ENCODE assay signal across 1 cellular context in the genomic region with DNA sequence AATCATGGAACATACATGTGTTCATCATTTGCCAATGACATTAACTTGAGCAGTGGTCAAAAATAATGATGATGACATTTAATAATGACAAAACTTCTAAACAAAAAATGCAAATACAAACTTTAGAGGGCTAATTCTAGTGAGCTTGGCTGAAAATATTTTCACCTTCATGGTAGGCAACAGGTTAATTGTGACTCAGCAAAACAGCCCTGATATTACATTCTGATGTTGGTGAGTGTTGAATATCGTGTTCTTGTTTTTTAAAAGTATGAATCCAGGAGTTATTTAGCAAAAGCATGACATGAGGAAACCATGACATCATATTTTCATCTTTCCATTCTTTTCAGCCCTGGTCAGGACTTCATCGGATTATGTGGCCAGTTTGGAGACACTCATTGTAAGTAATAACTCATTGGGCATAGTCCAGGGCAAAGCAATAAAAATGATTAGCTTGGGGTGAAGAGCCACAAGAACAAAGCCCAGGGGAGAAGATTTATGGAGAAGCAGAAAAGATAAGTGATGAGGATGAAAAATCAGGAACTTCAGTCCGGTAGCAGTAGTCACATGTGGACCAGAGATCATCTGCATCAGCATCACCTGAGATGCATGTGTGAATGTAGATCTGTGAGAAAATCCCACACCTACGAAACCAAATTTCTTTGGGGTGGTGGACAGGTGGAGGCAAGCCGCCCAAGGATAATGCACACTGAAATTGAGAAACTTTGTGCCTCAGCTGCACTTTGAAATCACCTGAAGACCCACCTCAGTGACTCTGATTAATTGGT.
TF ChIP-seq lines count a peak whose summit lies in the region.

No MANE protein-coding gene starts in this region.

TF ChIP-seq in K562, 482 proteins besides CTCF, POLR2A, EP300 and RAD21 (continued from another document):
- TF ChIP-seq, protein P1, sequence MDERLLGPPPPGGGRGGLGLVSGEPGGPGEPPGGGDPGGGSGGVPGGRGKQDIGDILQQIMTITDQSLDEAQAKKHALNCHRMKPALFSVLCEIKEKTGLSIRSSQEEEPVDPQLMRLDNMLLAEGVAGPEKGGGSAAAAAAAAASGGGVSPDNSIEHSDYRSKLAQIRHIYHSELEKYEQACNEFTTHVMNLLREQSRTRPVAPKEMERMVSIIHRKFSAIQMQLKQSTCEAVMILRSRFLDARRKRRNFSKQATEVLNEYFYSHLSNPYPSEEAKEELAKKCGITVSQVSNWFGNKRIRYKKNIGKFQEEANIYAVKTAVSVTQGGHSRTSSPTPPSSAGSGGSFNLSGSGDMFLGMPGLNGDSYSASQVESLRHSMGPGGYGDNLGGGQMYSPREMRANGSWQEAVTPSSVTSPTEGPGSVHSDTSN (CRISPR knock-in tag; IDR thresholded peaks at IDR 0.05; ENCODE audit: low read depth), result no peak
- TF ChIP-seq, protein P1 (tag; conservative IDR thresholded peaks at IDR 0.05; ENCODE audit: low read depth), result 0 out of 2 replicates have a peak, but pooled peaks have one; percentile 44
- TF ChIP-seq ZNF780A (CRISPR knock-in tag; IDR thresholded peaks at IDR 0.05) (no peak), MTA1 (IDR thresholded peaks at IDR 0.05; ENCODE audit: borderline replicate concordance) (no peak), KHSRP (IDR thresholded peaks at IDR 0.05) (no peak), ZNF224 (CRISPR knock-in tag; IDR thresholded peaks at IDR 0.05) (no peak), ZNF3 (CRISPR knock-in tag; IDR thresholded peaks at IDR 0.05) (no peak), ERF (CRISPR knock-in tag; IDR thresholded peaks at IDR 0.05) (no peak), KAT8 (IDR thresholded peaks at IDR 0.05; ENCODE audit: low read depth) (no peak), SMARCA4 (IDR thresholded peaks at IDR 0.05) (peak; percentile 28; the same call in 1 of the 2 replicates), SMAD1 (IDR thresholded peaks at IDR 0.05; ENCODE audit: low read depth, low read length, partially characterized antibody) (no peak), MAFG (tag; conservative IDR thresholded peaks at IDR 0.05) (peak; percentile 95), YBX1 (IDR thresholded peaks at IDR 0.05) (no peak), NR4A1 (CRISPR knock-in tag; IDR thresholded peaks at IDR 0.05) (no peak), NR4A1 (tag; IDR thresholded peaks at IDR 0.05) (0 out of 2 replicates have a peak, but pooled peaks have one; percentile 33), ATF1 (CRISPR knock-in tag; IDR thresholded peaks at IDR 0.05) (no peak), ATF1 (tag; IDR thresholded peaks at IDR 0.05) (peak; percentile 46; the same call in 1 of the 2 replicates)
- TF ChIP-seq, protein P2, sequence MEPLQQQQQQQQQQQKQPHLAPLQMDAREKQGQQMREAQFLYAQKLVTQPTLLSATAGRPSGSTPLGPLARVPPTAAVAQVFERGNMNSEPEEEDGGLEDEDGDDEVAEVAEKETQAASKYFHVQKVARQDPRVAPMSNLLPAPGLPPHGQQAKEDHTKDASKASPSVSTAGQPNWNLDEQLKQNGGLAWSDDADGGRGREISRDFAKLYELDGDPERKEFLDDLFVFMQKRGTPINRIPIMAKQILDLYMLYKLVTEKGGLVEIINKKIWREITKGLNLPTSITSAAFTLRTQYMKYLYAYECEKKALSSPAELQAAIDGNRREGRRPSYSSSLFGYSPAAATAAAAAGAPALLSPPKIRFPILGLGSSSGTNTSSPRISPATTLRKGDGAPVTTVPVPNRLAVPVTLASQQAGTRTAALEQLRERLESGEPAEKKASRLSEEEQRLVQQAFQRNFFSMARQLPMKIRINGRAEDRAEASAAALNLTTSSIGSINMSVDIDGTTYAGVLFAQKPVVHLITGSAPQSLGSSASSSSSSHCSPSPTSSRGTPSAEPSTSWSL (CRISPR knock-in tag; IDR thresholded peaks at IDR 0.05; ENCODE audit: borderline replicate concordance), result no peak
- TF ChIP-seq, protein P3, sequence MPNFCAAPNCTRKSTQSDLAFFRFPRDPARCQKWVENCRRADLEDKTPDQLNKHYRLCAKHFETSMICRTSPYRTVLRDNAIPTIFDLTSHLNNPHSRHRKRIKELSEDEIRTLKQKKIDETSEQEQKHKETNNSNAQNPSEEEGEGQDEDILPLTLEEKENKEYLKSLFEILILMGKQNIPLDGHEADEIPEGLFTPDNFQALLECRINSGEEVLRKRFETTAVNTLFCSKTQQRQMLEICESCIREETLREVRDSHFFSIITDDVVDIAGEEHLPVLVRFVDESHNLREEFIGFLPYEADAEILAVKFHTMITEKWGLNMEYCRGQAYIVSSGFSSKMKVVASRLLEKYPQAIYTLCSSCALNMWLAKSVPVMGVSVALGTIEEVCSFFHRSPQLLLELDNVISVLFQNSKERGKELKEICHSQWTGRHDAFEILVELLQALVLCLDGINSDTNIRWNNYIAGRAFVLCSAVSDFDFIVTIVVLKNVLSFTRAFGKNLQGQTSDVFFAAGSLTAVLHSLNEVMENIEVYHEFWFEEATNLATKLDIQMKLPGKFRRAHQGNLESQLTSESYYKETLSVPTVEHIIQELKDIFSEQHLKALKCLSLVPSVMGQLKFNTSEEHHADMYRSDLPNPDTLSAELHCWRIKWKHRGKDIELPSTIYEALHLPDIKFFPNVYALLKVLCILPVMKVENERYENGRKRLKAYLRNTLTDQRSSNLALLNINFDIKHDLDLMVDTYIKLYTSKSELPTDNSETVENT (CRISPR knock-in tag; IDR thresholded peaks at IDR 0.05), result no peak
- TF ChIP-seq, protein P4, sequence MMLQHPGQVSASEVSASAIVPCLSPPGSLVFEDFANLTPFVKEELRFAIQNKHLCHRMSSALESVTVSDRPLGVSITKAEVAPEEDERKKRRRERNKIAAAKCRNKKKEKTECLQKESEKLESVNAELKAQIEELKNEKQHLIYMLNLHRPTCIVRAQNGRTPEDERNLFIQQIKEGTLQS (IDR thresholded peaks at IDR 0.05), result peak; percentile 72
- TF ChIP-seq, protein P4 (CRISPR knock-in tag; conservative IDR thresholded peaks at IDR 0.05), result 0 out of 2 replicates have a peak, but pooled peaks have one; percentile 42
- TF ChIP-seq, protein P5, sequence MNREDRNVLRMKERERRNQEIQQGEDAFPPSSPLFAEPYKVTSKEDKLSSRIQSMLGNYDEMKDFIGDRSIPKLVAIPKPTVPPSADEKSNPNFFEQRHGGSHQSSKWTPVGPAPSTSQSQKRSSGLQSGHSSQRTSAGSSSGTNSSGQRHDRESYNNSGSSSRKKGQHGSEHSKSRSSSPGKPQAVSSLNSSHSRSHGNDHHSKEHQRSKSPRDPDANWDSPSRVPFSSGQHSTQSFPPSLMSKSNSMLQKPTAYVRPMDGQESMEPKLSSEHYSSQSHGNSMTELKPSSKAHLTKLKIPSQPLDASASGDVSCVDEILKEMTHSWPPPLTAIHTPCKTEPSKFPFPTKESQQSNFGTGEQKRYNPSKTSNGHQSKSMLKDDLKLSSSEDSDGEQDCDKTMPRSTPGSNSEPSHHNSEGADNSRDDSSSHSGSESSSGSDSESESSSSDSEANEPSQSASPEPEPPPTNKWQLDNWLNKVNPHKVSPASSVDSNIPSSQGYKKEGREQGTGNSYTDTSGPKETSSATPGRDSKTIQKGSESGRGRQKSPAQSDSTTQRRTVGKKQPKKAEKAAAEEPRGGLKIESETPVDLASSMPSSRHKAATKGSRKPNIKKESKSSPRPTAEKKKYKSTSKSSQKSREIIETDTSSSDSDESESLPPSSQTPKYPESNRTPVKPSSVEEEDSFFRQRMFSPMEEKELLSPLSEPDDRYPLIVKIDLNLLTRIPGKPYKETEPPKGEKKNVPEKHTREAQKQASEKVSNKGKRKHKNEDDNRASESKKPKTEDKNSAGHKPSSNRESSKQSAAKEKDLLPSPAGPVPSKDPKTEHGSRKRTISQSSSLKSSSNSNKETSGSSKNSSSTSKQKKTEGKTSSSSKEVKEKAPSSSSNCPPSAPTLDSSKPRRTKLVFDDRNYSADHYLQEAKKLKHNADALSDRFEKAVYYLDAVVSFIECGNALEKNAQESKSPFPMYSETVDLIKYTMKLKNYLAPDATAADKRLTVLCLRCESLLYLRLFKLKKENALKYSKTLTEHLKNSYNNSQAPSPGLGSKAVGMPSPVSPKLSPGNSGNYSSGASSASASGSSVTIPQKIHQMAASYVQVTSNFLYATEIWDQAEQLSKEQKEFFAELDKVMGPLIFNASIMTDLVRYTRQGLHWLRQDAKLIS (CRISPR knock-in tag; IDR thresholded peaks at IDR 0.05), result no peak
- TF ChIP-seq, protein P6, sequence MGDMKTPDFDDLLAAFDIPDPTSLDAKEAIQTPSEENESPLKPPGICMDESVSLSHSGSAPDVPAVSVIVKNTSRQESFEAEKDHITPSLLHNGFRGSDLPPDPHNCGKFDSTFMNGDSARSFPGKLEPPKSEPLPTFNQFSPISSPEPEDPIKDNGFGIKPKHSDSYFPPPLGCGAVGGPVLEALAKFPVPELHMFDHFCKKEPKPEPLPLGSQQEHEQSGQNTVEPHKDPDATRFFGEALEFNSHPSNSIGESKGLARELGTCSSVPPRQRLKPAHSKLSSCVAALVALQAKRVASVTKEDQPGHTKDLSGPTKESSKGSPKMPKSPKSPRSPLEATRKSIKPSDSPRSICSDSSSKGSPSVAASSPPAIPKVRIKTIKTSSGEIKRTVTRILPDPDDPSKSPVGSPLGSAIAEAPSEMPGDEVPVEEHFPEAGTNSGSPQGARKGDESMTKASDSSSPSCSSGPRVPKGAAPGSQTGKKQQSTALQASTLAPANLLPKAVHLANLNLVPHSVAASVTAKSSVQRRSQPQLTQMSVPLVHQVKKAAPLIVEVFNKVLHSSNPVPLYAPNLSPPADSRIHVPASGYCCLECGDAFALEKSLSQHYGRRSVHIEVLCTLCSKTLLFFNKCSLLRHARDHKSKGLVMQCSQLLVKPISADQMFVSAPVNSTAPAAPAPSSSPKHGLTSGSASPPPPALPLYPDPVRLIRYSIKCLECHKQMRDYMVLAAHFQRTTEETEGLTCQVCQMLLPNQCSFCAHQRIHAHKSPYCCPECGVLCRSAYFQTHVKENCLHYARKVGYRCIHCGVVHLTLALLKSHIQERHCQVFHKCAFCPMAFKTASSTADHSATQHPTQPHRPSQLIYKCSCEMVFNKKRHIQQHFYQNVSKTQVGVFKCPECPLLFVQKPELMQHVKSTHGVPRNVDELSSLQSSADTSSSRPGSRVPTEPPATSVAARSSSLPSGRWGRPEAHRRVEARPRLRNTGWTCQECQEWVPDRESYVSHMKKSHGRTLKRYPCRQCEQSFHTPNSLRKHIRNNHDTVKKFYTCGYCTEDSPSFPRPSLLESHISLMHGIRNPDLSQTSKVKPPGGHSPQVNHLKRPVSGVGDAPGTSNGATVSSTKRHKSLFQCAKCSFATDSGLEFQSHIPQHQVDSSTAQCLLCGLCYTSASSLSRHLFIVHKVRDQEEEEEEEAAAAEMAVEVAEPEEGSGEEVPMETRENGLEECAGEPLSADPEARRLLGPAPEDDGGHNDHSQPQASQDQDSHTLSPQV (IDR thresholded peaks at IDR 0.05), result peak; percentile 72
